In the genomic region with DNA sequence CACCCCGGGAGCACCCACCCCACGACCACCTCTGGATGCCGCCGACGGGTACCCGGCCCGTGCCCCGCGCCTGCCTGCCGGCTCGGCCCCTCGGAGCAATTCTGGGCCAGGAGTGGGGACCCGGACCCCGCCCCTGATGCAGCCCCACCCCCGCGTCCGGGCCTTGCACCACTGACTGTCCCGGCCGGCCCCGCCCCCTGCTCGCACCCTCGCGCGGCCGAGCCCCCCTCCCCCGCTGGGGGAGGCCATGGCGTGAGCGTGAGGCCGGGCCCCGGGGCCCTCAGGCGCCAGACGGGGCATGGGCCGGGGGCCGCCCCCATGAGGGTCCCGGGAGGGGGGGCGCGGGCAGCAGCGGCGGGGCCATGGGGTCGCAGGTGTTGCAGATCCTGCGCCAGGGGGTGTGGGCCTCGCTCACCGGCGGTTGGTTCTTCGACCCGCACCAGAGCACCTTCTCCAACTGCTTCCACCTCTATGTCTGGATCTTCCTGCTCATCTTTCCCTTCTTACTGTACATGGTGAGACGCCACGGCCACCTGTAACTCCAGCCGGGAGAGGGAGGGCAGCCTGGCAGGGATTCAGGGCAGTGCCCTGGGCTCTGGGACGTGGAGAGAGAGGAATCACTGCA, we compare ENCODE assay signal across 8 cellular contexts. TPM values are rescaled to one million over a fixed set of nuclear protein-coding genes. Genes with fewer than 3 reads are reported as not detected.
DNase-seq lines count a peak whose midpoint lies in the region; ATAC-seq and TF ChIP-seq lines count a peak whose summit lies in the region.

No MANE protein-coding gene starts in this region.

- ATAC-seq in HG03139 (IDR thresholded peaks at IDR 0.05; ENCODE audit: unreplicated experiment): peak; percentile 3
- peak; percentile 0 for ATAC-seq in omental fat pad (ENCODE audit: low FRiP score)
- ATAC-seq in HG03457 (IDR thresholded peaks at IDR 0.05; ENCODE audit: unreplicated experiment): no peak

- H3K27ac ChIP-seq in fibroblast of lung (ENCODE audit: insufficient read depth, low read length): peak overlapping the region; percentile 90

- peaks cover 24% of the 10 kb centered on the region for H3K4me1 ChIP-seq in fibroblast of lung (ENCODE audit: control insufficient read depth, extremely low read depth, insufficient read depth, low read length)

- DNase-seq in stimulated activated CD4-positive, alpha-beta T cell treated with anti-CD3 and anti-CD28 coated beads, Interleukin-15, amount 100 ng/mL, for 24 hours: peak; percentile 77
- no peak for DNase-seq in stimulated activated CD4-positive, alpha-beta T cell treated with anti-CD3 and anti-CD28 coated beads, Interleukin-2, amount 100 ng/mL, for 48 hours
- peak; percentile 15 to 21 for DNase-seq in fibroblast of lung (ENCODE audit: low read depth in 2 of 2)
- DNase-seq in omental fat pad (ENCODE audit: low spot score): no peak
- no peak for DNase-seq in NCI-H2029 (lab: John Stamatoyannopoulos, UW)

- H3K27me3 ChIP-seq in fibroblast of lung (ENCODE audit: control insufficient read depth, insufficient read depth, low read length): no peaks in the 10 kb centered on the region

- peak overlapping the region; percentile 92 for H3K9ac ChIP-seq in fibroblast of lung (ENCODE audit: insufficient read depth, low read length)

- peak overlapping the region; percentile 97 for H3K4me2 ChIP-seq in fibroblast of lung (ENCODE audit: extremely low read depth, insufficient read depth, low read length)

- no peaks in the 10 kb centered on the region for H3K9me3 ChIP-seq in fibroblast of lung (ENCODE audit: control insufficient read depth, insufficient read depth, low read depth, low read length)

- TF ChIP-seq CTCF in WI38 (IDR thresholded peaks at IDR 0.05; ENCODE audit: low read depth, low read length) (no peak), fibroblast of lung (conservative IDR thresholded peaks at IDR 0.05 in 1 of 2, IDR thresholded peaks at IDR 0.05 in 1 of 2; ENCODE audit: low read depth in 1 of 2, low read length in 2 of 2) (no peak), omental fat pad (IDR thresholded peaks at IDR 0.05) (no peak)

- H3K36me3 ChIP-seq in fibroblast of lung (ENCODE audit: control insufficient read depth, insufficient read depth, low read length): peaks cover 34% of the 10 kb centered on the region

- H3K4me3 ChIP-seq in WI38 (ENCODE audit: low read depth, low read length): peak overlapping the region; percentile 82
- peak overlapping the region; percentile 74 to 82 (median 80) for H3K4me3 ChIP-seq in fibroblast of lung (replicated peaks in 1 of 4; ENCODE audit: control extremely low read depth in 1 of 4, insufficient read depth in 1 of 4, low read depth in 3 of 4, low read length in 4 of 4)

- H4K20me1 ChIP-seq in fibroblast of lung (ENCODE audit: control insufficient read depth, extremely low read depth, insufficient read depth, low read length): no peaks in the 10 kb centered on the region

- peaks cover 49% of the 10 kb centered on the region for H3K79me2 ChIP-seq in fibroblast of lung (ENCODE audit: control insufficient read depth, insufficient read depth, low read length)

- H2AFZ ChIP-seq in fibroblast of lung (ENCODE audit: low read length): no peak overlapping the region

RNA-seq across cellular contexts. Expression of a gene that starts 0.5 kb away (rescaled TPM):
- 11.0 and 14.7 TPM in 2 replicates for total RNA-seq in fibroblast of lung
- polyA plus RNA-seq in fibroblast of lung: 8.0 and 14.5 TPM in 2 replicates
- polyA plus RNA-seq in fibroblast of lung (2012): 16.1 and 25.3 TPM in 2 replicates
- polyA minus RNA-seq in fibroblast of lung (ENCODE audit: low replicate concordance): 80.6 and 89.1 TPM in 2 replicates
- total RNA-seq in omental fat pad: 10 to 100 TPM; 15.8 to 25.1 (median 20.7) TPM

RNA-seq across cellular contexts. Expression of a gene that starts 2.0 kb away (rescaled TPM):
- total RNA-seq in fibroblast of lung (16.7 and 19.3 TPM in 2 replicates), omental fat pad (10 to 100 TPM; 29.6 to 69.5 (median 44.8) TPM)
- 10.6 and 14.7 TPM in 2 replicates for polyA plus RNA-seq in fibroblast of lung
- 20.2 and 31.5 TPM in 2 replicates for polyA plus RNA-seq in fibroblast of lung (2012)
- polyA minus RNA-seq in fibroblast of lung (ENCODE audit: low replicate concordance): 45.3 and 49.2 TPM in 2 replicates

RNA-seq across cellular contexts. Expression of a gene that starts 20.5 kb away (rescaled TPM):
- under 0.01 TPM in 1 of 2 replicates, not detected in the other for total RNA-seq in fibroblast of lung
- not detected in 2 replicates for polyA plus RNA-seq in fibroblast of lung
- 0.10 TPM in 1 of 2 replicates, not detected in the other for polyA plus RNA-seq in fibroblast of lung (2012)
- not detected in 2 replicates for polyA minus RNA-seq in fibroblast of lung (ENCODE audit: low replicate concordance)
- total RNA-seq in omental fat pad: 1 to 10 TPM in 3 of 4 donors, not detected in 1; 1.1 to 1.7 (median 1.5) TPM

RNA-seq across cellular contexts. Expression of a gene that starts 21.8 kb away (rescaled TPM):
- 13.6 and 32.5 TPM in 2 replicates for total RNA-seq in fibroblast of lung
- polyA plus RNA-seq in fibroblast of lung: 7.8 and 15.4 TPM in 2 replicates
- 26.1 and 51.6 TPM in 2 replicates for polyA plus RNA-seq in fibroblast of lung (2012)
- polyA minus RNA-seq in fibroblast of lung (ENCODE audit: low replicate concordance): 62.6 and 96.0 TPM in 2 replicates
- total RNA-seq in omental fat pad: 10 to 100 TPM; 19.3 to 60.5 (median 33.3) TPM

RNA-seq across cellular contexts. Expression of a gene that starts 40.2 kb away (rescaled TPM):
- total RNA-seq in fibroblast of lung: 46.5 and 53.5 TPM in 2 replicates
- polyA plus RNA-seq in fibroblast of lung: 12.4 and 12.8 TPM in 2 replicates
- polyA plus RNA-seq in fibroblast of lung (2012): 33.0 and 39.0 TPM in 2 replicates
- 23.5 and 35.6 TPM in 2 replicates for polyA minus RNA-seq in fibroblast of lung (ENCODE audit: low replicate concordance)
- total RNA-seq in omental fat pad: 100 to 1,000 TPM in 1 of 4 donors, 10 to 100 TPM in 3; 21.2 to 125 (median 65.6) TPM

Comparison
In these comparisons a context has a peak if more than half of its experiments do, and no peak if none do; other contexts are left out.
1. DNase-seq: peak in stimulated activated CD4-positive, alpha-beta T cell treated with anti-CD3 and anti-CD28 coated beads, Interleukin-15, amount 100 ng/mL, for 24 hours (single experiment) and fibroblast of lung (2 of 2); none in stimulated activated CD4-positive, alpha-beta T cell treated with anti-CD3 and anti-CD28 coated beads, Interleukin-2, amount 100 ng/mL, for 48 hours (0 of 2), omental fat pad (single experiment) and NCI-H2029 (single experiment).